In the genomic region with DNA sequence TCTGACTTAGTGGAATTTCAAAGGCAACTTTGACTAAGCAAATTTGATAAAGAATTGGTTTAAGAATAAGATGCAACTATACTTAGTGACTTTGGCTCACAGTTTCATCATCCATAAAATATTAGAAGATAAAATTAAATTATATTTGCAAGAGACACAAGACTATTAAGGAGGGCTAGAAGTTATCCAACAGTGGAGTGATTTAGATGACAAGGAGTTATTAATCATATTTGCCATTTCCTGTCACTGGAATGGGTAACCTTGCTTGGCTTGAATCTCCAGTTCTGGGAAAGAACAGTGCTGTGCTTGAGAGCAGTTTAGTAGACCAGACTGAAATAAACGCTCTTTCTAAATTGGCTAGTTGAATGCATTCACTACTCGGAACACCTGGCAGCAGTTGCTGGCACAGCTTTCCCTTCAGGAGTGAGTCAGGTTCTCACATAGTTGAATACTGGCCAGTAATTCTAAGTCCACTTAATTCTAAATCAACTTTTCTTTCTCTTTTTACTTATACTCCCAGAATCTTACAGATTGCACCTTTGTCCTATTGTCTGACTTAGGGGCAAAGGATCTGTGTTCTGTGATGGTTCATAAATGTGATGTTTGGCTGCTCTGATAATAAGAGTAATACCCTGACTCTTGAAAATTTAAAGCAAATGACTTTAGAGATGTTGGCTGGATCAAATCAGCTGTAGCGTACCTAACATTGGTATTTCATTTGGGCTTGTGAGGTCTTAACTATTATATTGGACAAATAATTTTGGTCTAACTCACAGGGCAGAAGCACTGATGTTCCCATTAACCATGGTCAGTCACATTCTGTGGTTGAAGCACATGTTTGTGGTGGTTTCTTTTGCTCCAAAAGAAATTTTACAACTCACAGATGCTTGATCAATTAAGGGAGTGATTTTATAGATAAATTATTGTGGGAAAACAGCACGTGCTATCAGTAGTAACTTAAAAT, we compare ENCODE assay signal across 11 cellular contexts. TPM values are rescaled to one million over a fixed set of nuclear protein-coding genes. Genes with fewer than 3 reads are reported as not detected.
DNase-seq lines count a peak whose midpoint lies in the region; ATAC-seq and TF ChIP-seq lines count a peak whose summit lies in the region.
"Had no signal": no experiment of that assay in that cellular context is flagged by ENCODE, and none has a peak within 500 bp of the region (broad histone marks: within the 10 kb centered on the region; RNA-seq: fewer than 3 reads in every experiment).

No MANE protein-coding gene starts in this region.

- H3K9me3 ChIP-seq in fibroblast of lung (ENCODE audit: control insufficient read depth, insufficient read depth, low read depth, low read length), result no peaks in the 10 kb centered on the region
- H3K9me3 ChIP-seq in sigmoid colon, result no peaks in the 10 kb centered on the region

- H3K4me1 Mint-ChIP-seq in activated CD4-positive, alpha-beta T cell treated with anti-CD3 and anti-CD28 coated beads, Interleukin-2, amount 10 ng/mL, durations not matched to agents 7 days and 5 days, result peaks cover 17% of the 10 kb centered on the region

- CTCF ChIA-PET in activated CD4-positive, alpha-beta T cell treated with anti-CD3 and anti-CD28 coated beads, Interleukin-2, amount 10 ng/mL, durations not matched to agents 7 days and 5 days (lab: Charles Lee), result interaction anchor here (1.2 kb wide), 1 partner anchor 16 kb away, joined by 4 read pairs; a partner anchor contains a TSS

- peak; percentile 68 for DNase-seq in HPDE6-E6E7 (ENCODE audit: extremely low spot score)
- DNase-seq in RPMI7951 (ENCODE audit: low read depth), result peak; percentile 65
- DNase-seq in fibroblast of lung (ENCODE audit: low read depth in 2 of 2), result peak; percentile 53 to 94
- peak; percentile 79 for DNase-seq in sigmoid colon
- no peak for DNase-seq in epidermal melanocyte (ENCODE audit: insufficient read length, low spot score)
- DNase-seq in NCI-H510A (lab: John Stamatoyannopoulos, UW), result no peak
- no peak for DNase-seq in activated CD4-positive, alpha-beta T cell treated with anti-CD3 and anti-CD28 coated beads, Interleukin-2, amount 10 ng/mL, durations not matched to agents 7 days and 5 days
- DNase-seq: activated gamma-delta T cell treated with Interleukin-2 at 50 U/mL for 16 hours; DND-41; stimulated activated naive B cell treated with anti-CD40 and anti-IgM and Interleukin-4, amounts not matched to agents 10 μg/mL and 1 μg/mL and 100 μg/mL, for 72 hours had no signal

- H4K20me1 ChIP-seq in fibroblast of lung (ENCODE audit: control insufficient read depth, extremely low read depth, insufficient read depth, low read length), result no peaks in the 10 kb centered on the region

- 78 to 88% methylated on average over 4 of the region's 4 CpGs for WGBS in sigmoid colon, 2 donors

- TF ChIP-seq CTCF in fibroblast of lung (conservative IDR thresholded peaks at IDR 0.05 in 1 of 2, IDR thresholded peaks at IDR 0.05 in 1 of 2; ENCODE audit: low read depth in 1 of 2, low read length in 2 of 2), result no peak
- TF ChIP-seq CTCF in sigmoid colon (IDR thresholded peaks at IDR 0.05), result no peak

- no peak for TF ChIP-seq EP300 in sigmoid colon (IDR thresholded peaks at IDR 0.05)

- H3K4me2 ChIP-seq in fibroblast of lung (ENCODE audit: extremely low read depth, insufficient read depth, low read length), result no peak overlapping the region

- no peak overlapping the region for H3K4me3 Mint-ChIP-seq in activated CD4-positive, alpha-beta T cell treated with anti-CD3 and anti-CD28 coated beads, Interleukin-2, amount 10 ng/mL, durations not matched to agents 7 days and 5 days
- H3K4me3 Mint-ChIP-seq: stimulated activated naive B cell treated with anti-CD40 and anti-IgM and Interleukin-4, amounts not matched to agents 10 μg/mL and 1 μg/mL and 100 μg/mL, for 72 hours had no signal

- intact Hi-C loops in sigmoid colon (cut with DNase I), result no loop called here

- H2AFZ ChIP-seq in fibroblast of lung (ENCODE audit: low read length), result no peak overlapping the region

- peaks cover 20% of the 10 kb centered on the region for H3K36me3 Mint-ChIP-seq in activated CD4-positive, alpha-beta T cell treated with anti-CD3 and anti-CD28 coated beads, Interleukin-2, amount 10 ng/mL, durations not matched to agents 7 days and 5 days (ENCODE audit: low read depth)

- no peak for TF ChIP-seq POLR2A in sigmoid colon (IDR thresholded peaks at IDR 0.05)

- H3K4me3 ChIP-seq in fibroblast of lung (replicated peaks in 1 of 4; ENCODE audit: control extremely low read depth in 1 of 4, insufficient read depth in 1 of 4, low read depth in 3 of 4, low read length in 4 of 4) (no peak overlapping the region), sigmoid colon (no peak overlapping the region)

- peaks cover 12% of the 10 kb centered on the region for H3K4me1 ChIP-seq in fibroblast of lung (ENCODE audit: control insufficient read depth, extremely low read depth, insufficient read depth, low read length)
- peaks cover 0 to 45% (median 35%) of the 10 kb centered on the region in 4 donors for H3K4me1 ChIP-seq in sigmoid colon

- no peak overlapping the region for H3K27ac ChIP-seq in fibroblast of lung (ENCODE audit: insufficient read depth, low read length)
- H3K27ac ChIP-seq in sigmoid colon, result peak overlapping the region in 2 of 4 donors; percentile 8 to 56

- H3K9me3 Mint-ChIP-seq in activated CD4-positive, alpha-beta T cell treated with anti-CD3 and anti-CD28 coated beads, Interleukin-2, amount 10 ng/mL, durations not matched to agents 7 days and 5 days, result no peaks in the 10 kb centered on the region
- H3K9me3 Mint-ChIP-seq: stimulated activated naive B cell treated with anti-CD40 and anti-IgM and Interleukin-4, amounts not matched to agents 10 μg/mL and 1 μg/mL and 100 μg/mL, for 72 hours had no signal

- no peak overlapping the region for H3K27ac Mint-ChIP-seq in activated CD4-positive, alpha-beta T cell treated with anti-CD3 and anti-CD28 coated beads, Interleukin-2, amount 10 ng/mL, durations not matched to agents 7 days and 5 days
- H3K27ac Mint-ChIP-seq: stimulated activated naive B cell treated with anti-CD40 and anti-IgM and Interleukin-4, amounts not matched to agents 10 μg/mL and 1 μg/mL and 100 μg/mL, for 72 hours had no signal

- no peaks in the 10 kb centered on the region for H3K27me3 Mint-ChIP-seq in activated CD4-positive, alpha-beta T cell treated with anti-CD3 and anti-CD28 coated beads, Interleukin-2, amount 10 ng/mL, durations not matched to agents 7 days and 5 days
- H3K27me3 Mint-ChIP-seq: stimulated activated naive B cell treated with anti-CD40 and anti-IgM and Interleukin-4, amounts not matched to agents 10 μg/mL and 1 μg/mL and 100 μg/mL, for 72 hours had no signal

- H3K27me3 ChIP-seq in fibroblast of lung (ENCODE audit: control insufficient read depth, insufficient read depth, low read length) (no peaks in the 10 kb centered on the region), sigmoid colon (no peaks in the 10 kb centered on the region)

- POLR2A ChIA-PET in activated CD4-positive, alpha-beta T cell treated with anti-CD3 and anti-CD28 coated beads, Interleukin-2, amount 10 ng/mL, durations not matched to agents 7 days and 5 days (lab: Charles Lee), result no interaction called here

- ATAC-seq in HG02938 (IDR thresholded peaks at IDR 0.05; ENCODE audit: unreplicated experiment), result no peak
- ATAC-seq: stimulated activated naive B cell treated with anti-CD40 and anti-IgM and Interleukin-4, amounts not matched to agents 10 μg/mL and 1 μg/mL and 100 μg/mL, for 72 hours had no signal

- peaks cover 6% of the 10 kb centered on the region for H3K36me3 ChIP-seq in fibroblast of lung (ENCODE audit: control insufficient read depth, insufficient read depth, low read length)
- H3K36me3 ChIP-seq in sigmoid colon, result peaks cover 0 to 10% (median 3%) of the 10 kb centered on the region in 4 donors

- H3K9ac ChIP-seq in fibroblast of lung (ENCODE audit: insufficient read depth, low read length), result no peak overlapping the region

- peaks cover 12% of the 10 kb centered on the region for H3K79me2 ChIP-seq in fibroblast of lung (ENCODE audit: control insufficient read depth, insufficient read depth, low read length)

RNA-seq across cellular contexts. Expression of a gene that starts 16.6 kb away (rescaled TPM):
- total RNA-seq in RPMI7951 (2014; rRNA removed; shearing (Covaris generic)), result 23.2 and 27.4 TPM in 2 replicates
- 11.8 and 16.7 TPM in 2 replicates for total RNA-seq in fibroblast of lung
- 41.3 and 50.6 TPM in 2 replicates for polyA plus RNA-seq in fibroblast of lung
- 40.3 and 49.1 TPM in 2 replicates for polyA plus RNA-seq in fibroblast of lung (2012)
- polyA minus RNA-seq in fibroblast of lung (ENCODE audit: low replicate concordance), result 8.1 and 12.5 TPM in 2 replicates
- total RNA-seq in sigmoid colon, result 10 to 100 TPM; 10.2 to 25.0 (median 19.9) TPM
- 10 to 100 TPM; 23.8 to 56.5 (median 48.8) TPM for polyA plus RNA-seq in sigmoid colon
- total RNA-seq in activated CD4-positive, alpha-beta T cell treated with anti-CD3 and anti-CD28 coated beads, Interleukin-2, amount 10 ng/mL, durations not matched to agents 7 days and 5 days, result 10 to 100 TPM; 25.2 to 26.0 TPM

RNA-seq across cellular contexts. Expression of a gene that starts 49.1 kb away (rescaled TPM):
- total RNA-seq in RPMI7951 (2014; rRNA removed; shearing (Covaris generic)), result not detected in 2 replicates
- total RNA-seq in fibroblast of lung, result 0.26 and 0.50 TPM in 2 replicates
- 0.32 and 2.3 TPM in 2 replicates for polyA plus RNA-seq in fibroblast of lung
- 0.28 and 0.99 TPM in 2 replicates for polyA plus RNA-seq in fibroblast of lung (2012)
- 0.37 and 6.5 TPM in 2 replicates for polyA minus RNA-seq in fibroblast of lung (ENCODE audit: low replicate concordance)
- total RNA-seq in sigmoid colon, result under 1 TPM in 1 of 4 donors, not detected in 3; 0.28 TPM
- polyA plus RNA-seq in sigmoid colon, result under 1 TPM in 2 of 3 donors, not detected in 1; 0.12 to 0.60 TPM
- total RNA-seq in activated CD4-positive, alpha-beta T cell treated with anti-CD3 and anti-CD28 coated beads, Interleukin-2, amount 10 ng/mL, durations not matched to agents 7 days and 5 days, result not detected

Comparison
In these comparisons a context has a peak if more than half of its experiments do, and no peak if none do; other contexts are left out.
1. DNase-seq: peak in HPDE6-E6E7 (single experiment), RPMI7951 (single experiment), fibroblast of lung (2 of 2) and sigmoid colon (single experiment); none in epidermal melanocyte (single experiment), NCI-H510A (single experiment) and activated CD4-positive, alpha-beta T cell treated with anti-CD3 and anti-CD28 coated beads, Interleukin-2, amount 10 ng/mL, durations not matched to agents 7 days and 5 days (single experiment).